ENCODE assay signal across 19 cellular contexts in the genomic region with DNA sequence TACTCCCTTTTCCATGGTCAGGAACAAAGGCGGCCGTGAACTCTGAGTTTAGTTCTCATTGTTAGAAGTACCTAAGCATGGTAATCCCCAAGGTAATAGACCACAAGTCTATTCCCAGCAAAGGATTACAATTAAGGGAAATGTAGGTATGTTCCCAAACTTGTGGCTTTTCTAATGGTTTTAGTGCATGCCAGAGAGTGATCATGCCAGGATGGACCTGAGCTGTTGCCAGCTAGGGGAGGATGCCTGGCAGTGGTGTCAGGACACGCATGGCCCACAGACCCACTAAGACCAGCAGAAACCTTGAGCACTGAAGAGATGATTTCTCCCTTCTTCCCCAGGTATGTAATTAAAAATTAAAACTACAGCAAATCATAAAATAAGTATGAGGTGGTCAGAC.
DNase-seq lines count a peak whose midpoint lies in the region; ATAC-seq and TF ChIP-seq lines count a peak whose summit lies in the region.
"Had no signal": no experiment of that assay in that cellular context is flagged by ENCODE, and none has a peak within 500 bp of the region (broad histone marks: within the 10 kb centered on the region; RNA-seq: fewer than 3 reads in every experiment).

No MANE protein-coding gene starts in this region.

- no peaks in the 10 kb centered on the region for H3K9me3 ChIP-seq in esophagus muscularis mucosa

- H3K4me3 ChIP-seq in esophagus muscularis mucosa = no peak overlapping the region
- H3K4me3 ChIP-seq: GM23338 had no signal

- H3K27me3 ChIP-seq in esophagus muscularis mucosa = no peaks in the 10 kb centered on the region

- TF ChIP-seq POLR2A in esophagus muscularis mucosa (IDR thresholded peaks at IDR 0.05; ENCODE audit: low read depth) = no peak

- DNase-seq in T-helper 1 cell (no peak), esophagus muscularis mucosa (ENCODE audit: extremely low spot score) (peak; percentile 53), NCI-H2081 (lab: John Stamatoyannopoulos, UW) (no peak), HK-2 (ENCODE audit: unreplicated experiment) (no peak)
- no peak for DNase-seq in stimulated activated naive CD8-positive, alpha-beta T cell treated with anti-CD3 and anti-CD28 coated beads, Interleukin-15, Interleukin-2, amounts not matched to agents 100 U/mL and 50 U/mL, for 24 hours
- no peak for DNase-seq in stimulated activated naive CD8-positive, alpha-beta T cell treated with anti-CD3 and anti-CD28 coated beads, Interleukin-15, amount 100 ng/mL, for 72 hours
- DNase-seq: C1 segment of cervical spinal cord; MV-4-11; NCI-H1417; NCI-H187 treated with DMSO at 0.1 percent for 48 hours; NCI-H2171; NCI-H446 treated with DMSO at 0.1 percent for 48 hours; NK-92 treated with Interleukin-12 subunit alpha and Interleukin-12 subunit beta, amount 100 ng/mL, for 24 hours had no signal

- no peak for TF ChIP-seq EP300 in esophagus muscularis mucosa (IDR thresholded peaks at IDR 0.05)

- H3K36me3 Mint-ChIP-seq in T-helper 1 cell treated with Interleukin-12 subunit alpha and Interleukin-12 subunit beta and Interleukin-4 antibody, amounts not matched to agents 30 μg/mL and 1 μg/mL, for 36 hours (ENCODE audit: low read depth) = peaks cover 11% of the 10 kb centered on the region
- H3K36me3 Mint-ChIP-seq in stimulated activated naive CD8-positive, alpha-beta T cell treated with anti-CD3 and anti-CD28 coated beads, Interleukin-15, Interleukin-2, amounts not matched to agents 100 ng/mL and 50 ng/mL, for 24 hours (ENCODE audit: low read depth) = no peaks in the 10 kb centered on the region

- WGBS in esophagus muscularis mucosa = 92% methylated on average over 3 of the region's 3 CpGs

- H3K27ac Mint-ChIP-seq in T-helper 1 cell treated with Interleukin-12 subunit alpha and Interleukin-12 subunit beta and Interleukin-4 antibody, amounts not matched to agents 30 μg/mL and 1 μg/mL, for 36 hours = peak overlapping the region; percentile 69
- peak overlapping the region; percentile 90 for H3K27ac Mint-ChIP-seq in stimulated activated naive CD8-positive, alpha-beta T cell treated with anti-CD3 and anti-CD28 coated beads, Interleukin-15, Interleukin-2, amounts not matched to agents 100 ng/mL and 50 ng/mL, for 24 hours
- peak overlapping the region in 1 of 2 donors; percentile 98 for H3K27ac Mint-ChIP-seq in stimulated activated naive CD8-positive, alpha-beta T cell treated with anti-CD3 and anti-CD28 coated beads, Interleukin-15, amount 100 ng/mL, for 72 hours
- H3K27ac Mint-ChIP-seq: GM23338 had no signal

- H3K27me3 Mint-ChIP-seq in T-helper 1 cell treated with Interleukin-12 subunit alpha and Interleukin-12 subunit beta and Interleukin-4 antibody, amounts not matched to agents 30 μg/mL and 1 μg/mL, for 36 hours (ENCODE audit: low read depth) = peaks cover 13% of the 10 kb centered on the region
- no peaks in the 10 kb centered on the region for H3K27me3 Mint-ChIP-seq in stimulated activated naive CD8-positive, alpha-beta T cell treated with anti-CD3 and anti-CD28 coated beads, Interleukin-15, Interleukin-2, amounts not matched to agents 100 ng/mL and 50 ng/mL, for 24 hours
- H3K27me3 Mint-ChIP-seq in stimulated activated naive CD8-positive, alpha-beta T cell treated with anti-CD3 and anti-CD28 coated beads, Interleukin-15, amount 100 ng/mL, for 72 hours = no peaks in the 10 kb centered on the region

- no peak overlapping the region for H3K27ac ChIP-seq in esophagus muscularis mucosa (replicated peaks in 1 of 4)
- H3K27ac ChIP-seq: 22Rv1, RWPE1 had no signal

- no peak for TF ChIP-seq CTCF in esophagus muscularis mucosa (IDR thresholded peaks at IDR 0.05)

- intact Hi-C loops in esophagus muscularis mucosa (cut with DNase I) = no loop called here

- peaks cover 55% of the 10 kb centered on the region for H3K4me1 Mint-ChIP-seq in T-helper 1 cell treated with Interleukin-12 subunit alpha and Interleukin-12 subunit beta and Interleukin-4 antibody, amounts not matched to agents 30 μg/mL and 1 μg/mL, for 36 hours (ENCODE audit: low read depth)
- H3K4me1 Mint-ChIP-seq in stimulated activated naive CD8-positive, alpha-beta T cell treated with anti-CD3 and anti-CD28 coated beads, Interleukin-15, Interleukin-2, amounts not matched to agents 100 ng/mL and 50 ng/mL, for 24 hours (ENCODE audit: low read depth) = peaks cover 69% of the 10 kb centered on the region
- peaks cover 72% of the 10 kb centered on the region for H3K4me1 Mint-ChIP-seq in stimulated activated naive CD8-positive, alpha-beta T cell treated with anti-CD3 and anti-CD28 coated beads, Interleukin-15, amount 100 ng/mL, for 72 hours
- H3K4me1 Mint-ChIP-seq: GM23338 had no signal

- ATAC-seq in stimulated activated naive CD8-positive, alpha-beta T cell treated with anti-CD3 and anti-CD28 coated beads, Interleukin-15, Interleukin-2, amounts not matched to agents 100 U/mL and 50 U/mL, for 24 hours = no peak
- no peak for ATAC-seq in stimulated activated naive CD8-positive, alpha-beta T cell treated with anti-CD3 and anti-CD28 coated beads, Interleukin-15, amount 100 ng/mL, for 72 hours
- ATAC-seq: GM23338, HCT116 had no signal

- H3K4me3 Mint-ChIP-seq in T-helper 1 cell treated with Interleukin-12 subunit alpha and Interleukin-12 subunit beta and Interleukin-4 antibody, amounts not matched to agents 30 μg/mL and 1 μg/mL, for 36 hours = no peak overlapping the region
- H3K4me3 Mint-ChIP-seq in stimulated activated naive CD8-positive, alpha-beta T cell treated with anti-CD3 and anti-CD28 coated beads, Interleukin-15, Interleukin-2, amounts not matched to agents 100 ng/mL and 50 ng/mL, for 24 hours = no peak overlapping the region
- H3K4me3 Mint-ChIP-seq in stimulated activated naive CD8-positive, alpha-beta T cell treated with anti-CD3 and anti-CD28 coated beads, Interleukin-15, amount 100 ng/mL, for 72 hours = peak overlapping the region; percentile 35 to 63
- H3K4me3 Mint-ChIP-seq: GM23338 had no signal

- H3K4me1 ChIP-seq in esophagus muscularis mucosa = peaks cover 0 to 11% (median 9%) of the 10 kb centered on the region in 4 donors

- H3K36me3 ChIP-seq in esophagus muscularis mucosa = no peaks in the 10 kb centered on the region

- H3K9me3 Mint-ChIP-seq in T-helper 1 cell treated with Interleukin-12 subunit alpha and Interleukin-12 subunit beta and Interleukin-4 antibody, amounts not matched to agents 30 μg/mL and 1 μg/mL, for 36 hours = no peaks in the 10 kb centered on the region
- no peaks in the 10 kb centered on the region for H3K9me3 Mint-ChIP-seq in stimulated activated naive CD8-positive, alpha-beta T cell treated with anti-CD3 and anti-CD28 coated beads, Interleukin-15, Interleukin-2, amounts not matched to agents 100 ng/mL and 50 ng/mL, for 24 hours
- no peaks in the 10 kb centered on the region for H3K9me3 Mint-ChIP-seq in stimulated activated naive CD8-positive, alpha-beta T cell treated with anti-CD3 and anti-CD28 coated beads, Interleukin-15, amount 100 ng/mL, for 72 hours
- H3K9me3 Mint-ChIP-seq: GM23338 had no signal

Comparison
In these comparisons a context has a peak if more than half of its experiments do, and no peak if none do; other contexts are left out.
1. H3K4me3 Mint-ChIP-seq: peak in stimulated activated naive CD8-positive, alpha-beta T cell treated with anti-CD3 and anti-CD28 coated beads, Interleukin-15, amount 100 ng/mL, for 72 hours (2 of 2); none in T-helper 1 cell treated with Interleukin-12 subunit alpha and Interleukin-12 subunit beta and Interleukin-4 antibody, amounts not matched to agents 30 μg/mL and 1 μg/mL, for 36 hours (single experiment) and stimulated activated naive CD8-positive, alpha-beta T cell treated with anti-CD3 and anti-CD28 coated beads, Interleukin-15, Interleukin-2, amounts not matched to agents 100 ng/mL and 50 ng/mL, for 24 hours (single experiment).